ENCODE assay signal across 12 cellular contexts in genomic region chr16:1470543-1471251, GRCh38. TPM values are rescaled to one million over a fixed set of nuclear protein-coding genes. Genes with fewer than 3 reads are reported as not detected.
A peak's percentile ranks its signal among the peaks of the same experiment; 100 is the strongest.
DNase-seq lines count a peak whose midpoint lies in the region; ATAC-seq lines count a peak whose summit lies in the region.
"Had no signal": no experiment of that assay in that cellular context is flagged by ENCODE, and none has a peak within 500 bp of the region (broad histone marks: within the 10 kb centered on the region; RNA-seq: fewer than 3 reads in every experiment).

No MANE protein-coding gene starts in this region.

- no peak for DNase-seq in stimulated activated naive CD8-positive, alpha-beta T cell treated with anti-CD3 and anti-CD28 coated beads, Interleukin-15, amount 100 ng/mL, for 72 hours
- DNase-seq in activated CD8-positive, alpha-beta T cell treated with anti-CD3 and anti-CD28 coated beads, Interleukin-2, amount 10 ng/mL, durations not matched to agents 7 days and 5 days = no peak
- DNase-seq in left lobe of liver (ENCODE audit: low spot score) (no peak), caudate nucleus (lab: John Stamatoyannopoulos, UW) (no peak), nucleus accumbens (lab: John Stamatoyannopoulos, UW) (no peak), NK-92 (lab: John Stamatoyannopoulos, UW; ENCODE audit: unreplicated experiment) (no peak)
- DNase-seq: CD8-positive, alpha-beta memory T cell; naive thymus-derived CD8-positive, alpha-beta T cell; NCI-H1417 had no signal

- no peak overlapping the region for H3K27ac ChIP-seq in caudate nucleus (ENCODE audit: low read depth, low read length)

- H3K27me3 Mint-ChIP-seq in stimulated activated naive CD8-positive, alpha-beta T cell treated with anti-CD3 and anti-CD28 coated beads, Interleukin-15, Interleukin-2, amounts not matched to agents 100 ng/mL and 50 ng/mL, for 24 hours = no peaks in the 10 kb centered on the region
- H3K27me3 Mint-ChIP-seq in stimulated activated naive CD8-positive, alpha-beta T cell treated with anti-CD3 and anti-CD28 coated beads, Interleukin-15, amount 100 ng/mL, for 72 hours = no peaks in the 10 kb centered on the region
- H3K27me3 Mint-ChIP-seq in activated CD8-positive, alpha-beta T cell treated with anti-CD3 and anti-CD28 coated beads, Interleukin-2, amount 10 ng/mL, durations not matched to agents 7 days and 5 days (ENCODE audit: low read depth) = no peaks in the 10 kb centered on the region
- H3K27me3 Mint-ChIP-seq: CD8-positive, alpha-beta memory T cell; naive thymus-derived CD8-positive, alpha-beta T cell had no signal

- H3K4me3 Mint-ChIP-seq in stimulated activated naive CD8-positive, alpha-beta T cell treated with anti-CD3 and anti-CD28 coated beads, Interleukin-15, Interleukin-2, amounts not matched to agents 100 ng/mL and 50 ng/mL, for 24 hours = no peak overlapping the region
- no peak overlapping the region for H3K4me3 Mint-ChIP-seq in stimulated activated naive CD8-positive, alpha-beta T cell treated with anti-CD3 and anti-CD28 coated beads, Interleukin-15, amount 100 ng/mL, for 72 hours
- H3K4me3 Mint-ChIP-seq in activated CD8-positive, alpha-beta T cell treated with anti-CD3 and anti-CD28 coated beads, Interleukin-2, amount 10 ng/mL, durations not matched to agents 7 days and 5 days = no peak overlapping the region
- H3K4me3 Mint-ChIP-seq: activated T-helper 1 cell treated with anti-CD3 and anti-CD28 coated beads, Interleukin-12 subunit alpha, Interleukin-12 subunit beta, Interleukin-2, Interleukin-4 antibody, amounts not matched to agents 30 ng/mL and 10 ng/mL and 1 ng/mL, durations not matched to agents 14 hours and 24 hours and 36 hours had no signal

- peak overlapping the region; percentile 55 for H3K27ac Mint-ChIP-seq in stimulated activated naive CD8-positive, alpha-beta T cell treated with anti-CD3 and anti-CD28 coated beads, Interleukin-15, Interleukin-2, amounts not matched to agents 100 ng/mL and 50 ng/mL, for 24 hours
- peak overlapping the region in 1 of 2 donors; percentile 86 for H3K27ac Mint-ChIP-seq in stimulated activated naive CD8-positive, alpha-beta T cell treated with anti-CD3 and anti-CD28 coated beads, Interleukin-15, amount 100 ng/mL, for 72 hours
- H3K27ac Mint-ChIP-seq in activated CD8-positive, alpha-beta T cell treated with anti-CD3 and anti-CD28 coated beads, Interleukin-2, amount 10 ng/mL, durations not matched to agents 7 days and 5 days = peak overlapping the region; percentile 30
- H3K27ac Mint-ChIP-seq: activated T-helper 1 cell treated with anti-CD3 and anti-CD28 coated beads, Interleukin-12 subunit alpha, Interleukin-12 subunit beta, Interleukin-2, Interleukin-4 antibody, amounts not matched to agents 30 ng/mL and 10 ng/mL and 1 ng/mL, durations not matched to agents 14 hours and 24 hours and 36 hours had no signal

- POLR2A ChIA-PET in activated CD8-positive, alpha-beta T cell treated with anti-CD3 and anti-CD28 coated beads, Interleukin-2, amount 10 ng/mL, durations not matched to agents 7 days and 5 days (lab: Charles Lee) = interaction anchor here (1.3 kb wide), 1 partner anchor 22 kb away, joined by 3 read pairs; no protein-coding TSS in a partner anchor

- no peaks in the 10 kb centered on the region for H3K9me3 Mint-ChIP-seq in stimulated activated naive CD8-positive, alpha-beta T cell treated with anti-CD3 and anti-CD28 coated beads, Interleukin-15, Interleukin-2, amounts not matched to agents 100 ng/mL and 50 ng/mL, for 24 hours
- H3K9me3 Mint-ChIP-seq in stimulated activated naive CD8-positive, alpha-beta T cell treated with anti-CD3 and anti-CD28 coated beads, Interleukin-15, amount 100 ng/mL, for 72 hours = no peaks in the 10 kb centered on the region
- H3K9me3 Mint-ChIP-seq in activated CD8-positive, alpha-beta T cell treated with anti-CD3 and anti-CD28 coated beads, Interleukin-2, amount 10 ng/mL, durations not matched to agents 7 days and 5 days (ENCODE audit: insufficient read depth) = no peaks in the 10 kb centered on the region
- H3K9me3 Mint-ChIP-seq: activated T-helper 1 cell treated with anti-CD3 and anti-CD28 coated beads, Interleukin-12 subunit alpha, Interleukin-12 subunit beta, Interleukin-2, Interleukin-4 antibody, amounts not matched to agents 30 ng/mL and 10 ng/mL and 1 ng/mL, durations not matched to agents 14 hours and 24 hours and 36 hours; CD8-positive, alpha-beta memory T cell; naive thymus-derived CD8-positive, alpha-beta T cell had no signal

- no peaks in the 10 kb centered on the region for H3K36me3 Mint-ChIP-seq in stimulated activated naive CD8-positive, alpha-beta T cell treated with anti-CD3 and anti-CD28 coated beads, Interleukin-15, Interleukin-2, amounts not matched to agents 100 ng/mL and 50 ng/mL, for 24 hours (ENCODE audit: low read depth)
- no peaks in the 10 kb centered on the region for H3K36me3 Mint-ChIP-seq in activated CD8-positive, alpha-beta T cell treated with anti-CD3 and anti-CD28 coated beads, Interleukin-2, amount 10 ng/mL, durations not matched to agents 7 days and 5 days (ENCODE audit: low read depth)
- H3K36me3 Mint-ChIP-seq: naive thymus-derived CD8-positive, alpha-beta T cell had no signal

- CTCF ChIA-PET in activated CD8-positive, alpha-beta T cell treated with anti-CD3 and anti-CD28 coated beads, Interleukin-2, amount 10 ng/mL, durations not matched to agents 7 days and 5 days (lab: Charles Lee) = no interaction called here

- H3K4me1 Mint-ChIP-seq in stimulated activated naive CD8-positive, alpha-beta T cell treated with anti-CD3 and anti-CD28 coated beads, Interleukin-15, Interleukin-2, amounts not matched to agents 100 ng/mL and 50 ng/mL, for 24 hours (ENCODE audit: low read depth) = peaks cover 39% of the 10 kb centered on the region
- H3K4me1 Mint-ChIP-seq in stimulated activated naive CD8-positive, alpha-beta T cell treated with anti-CD3 and anti-CD28 coated beads, Interleukin-15, amount 100 ng/mL, for 72 hours = peaks cover 64% of the 10 kb centered on the region
- H3K4me1 Mint-ChIP-seq in activated CD8-positive, alpha-beta T cell treated with anti-CD3 and anti-CD28 coated beads, Interleukin-2, amount 10 ng/mL, durations not matched to agents 7 days and 5 days (ENCODE audit: low read depth) = peaks cover 20% of the 10 kb centered on the region

- ATAC-seq in stimulated activated naive CD8-positive, alpha-beta T cell treated with anti-CD3 and anti-CD28 coated beads, Interleukin-15, amount 100 ng/mL, for 72 hours = no peak
- no peak for ATAC-seq in activated CD8-positive, alpha-beta T cell treated with anti-CD3 and anti-CD28 coated beads, Interleukin-2, amount 10 ng/mL, durations not matched to agents 7 days and 5 days
- ATAC-seq in left lobe of liver (peak; percentile 8), HG02852 (IDR thresholded peaks at IDR 0.05; ENCODE audit: unreplicated experiment) (no peak)
- ATAC-seq: naive thymus-derived CD8-positive, alpha-beta T cell had no signal

RNA-seq across cellular contexts. Expression of gene CLCN7, which starts 4.1 kb away (rescaled TPM):
- 10 to 100 TPM; 41.9 to 43.9 TPM for total RNA-seq in activated CD8-positive, alpha-beta T cell treated with anti-CD3 and anti-CD28 coated beads, Interleukin-2, amount 10 ng/mL, durations not matched to agents 7 days and 5 days
- 51.9 TPM for total RNA-seq in left lobe of liver

RNA-seq across cellular contexts. Expression of gene PTX4, which starts 18.0 kb away (rescaled TPM):
- not detected for total RNA-seq in activated CD8-positive, alpha-beta T cell treated with anti-CD3 and anti-CD28 coated beads, Interleukin-2, amount 10 ng/mL, durations not matched to agents 7 days and 5 days
- not detected for total RNA-seq in left lobe of liver
- total RNA-seq: activated T-helper 1 cell treated with anti-CD3 and anti-CD28 coated beads, Interleukin-12 subunit alpha, Interleukin-12 subunit beta, Interleukin-2, Interleukin-4 antibody, amounts not matched to agents 30 ng/mL and 10 ng/mL and 1 ng/mL, durations not matched to agents 14 hours and 24 hours and 36 hours; CD8-positive, alpha-beta memory T cell; naive thymus-derived CD8-positive, alpha-beta T cell had no signal

RNA-seq across cellular contexts. Expression of gene TELO2, which starts 22.5 kb away (rescaled TPM):
- 10 to 100 TPM; 70.1 to 73.3 TPM for total RNA-seq in activated CD8-positive, alpha-beta T cell treated with anti-CD3 and anti-CD28 coated beads, Interleukin-2, amount 10 ng/mL, durations not matched to agents 7 days and 5 days
- total RNA-seq in left lobe of liver = 36.4 TPM

RNA-seq across cellular contexts. Expression of gene CCDC154, which starts 26.3 kb away (rescaled TPM):
- 1 to 10 TPM; 1.5 to 2.1 TPM for total RNA-seq in activated CD8-positive, alpha-beta T cell treated with anti-CD3 and anti-CD28 coated beads, Interleukin-2, amount 10 ng/mL, durations not matched to agents 7 days and 5 days
- total RNA-seq in left lobe of liver = 1.4 TPM

RNA-seq across cellular contexts. Expression of gene PERCC1, which starts 39.8 kb away (rescaled TPM):
- under 1 TPM in 1 of 2 experiments, not detected in 1; 0.37 TPM for total RNA-seq in activated CD8-positive, alpha-beta T cell treated with anti-CD3 and anti-CD28 coated beads, Interleukin-2, amount 10 ng/mL, durations not matched to agents 7 days and 5 days
- total RNA-seq in left lobe of liver = not detected
- total RNA-seq: activated T-helper 1 cell treated with anti-CD3 and anti-CD28 coated beads, Interleukin-12 subunit alpha, Interleukin-12 subunit beta, Interleukin-2, Interleukin-4 antibody, amounts not matched to agents 30 ng/mL and 10 ng/mL and 1 ng/mL, durations not matched to agents 14 hours and 24 hours and 36 hours had no signal
